ENCODE assay signal across 9 cellular contexts in genomic region chr11:125692887-125693286, GRCh38. TPM values are rescaled to one million over a fixed set of nuclear protein-coding genes. Genes with fewer than 3 reads are reported as not detected.
"Had no signal": no experiment of that assay in that cellular context is flagged by ENCODE, and none has a peak within 500 bp of the region (broad histone marks: within the 10 kb centered on the region; RNA-seq: fewer than 3 reads in every experiment).

No MANE protein-coding gene starts in this region.

- ATAC-seq: GM12878 had no signal

- FAIRE-seq: G401.6, GM12878, GM12891, GM12892, GM18507, GM19239 had no signal

- DNase-seq: GDM1, GF-D8 had no signal

- H3K4me3 ChIP-seq: GM12878 had no signal

RNA-seq across cellular contexts. Expression of gene ACRV1, which starts 12.2 kb away (rescaled TPM):
- total RNA-seq: G401 had no signal

RNA-seq across cellular contexts. Expression of gene PATE1, which starts 53.2 kb away (rescaled TPM):
- total RNA-seq: G401, GM12878 had no signal
- polyA plus RNA-seq: GM12878 had no signal
